In genomic region chr15:68682906-68683490, GRCh38 we compare ENCODE assay signal across 16 cellular contexts.
"Had no signal": no experiment of that assay in that cellular context is flagged by ENCODE, and none has a peak within 500 bp of the region (broad histone marks: within the 10 kb centered on the region; RNA-seq: fewer than 3 reads in every experiment).

No MANE protein-coding gene starts in this region.

- H3K36me3 ChIP-seq: left lung, neutrophil, ovary, prostate gland, thyroid gland had no signal

- H3K4me1 ChIP-seq: body of pancreas, left lung, prostate gland had no signal

- FAIRE-seq: colon had no signal

- H3K27me3 ChIP-seq: body of pancreas, left lung, neutrophil, ovary, thyroid gland had no signal

- H3K27ac ChIP-seq: body of pancreas, left lung, neutrophil, ovary, prostate gland, thyroid gland had no signal

- H3K9me3 ChIP-seq: body of pancreas, left lung, neutrophil, ovary, prostate gland, thyroid gland had no signal

- DNase-seq: activated naive CD4-positive, alpha-beta T cell treated with Interleukin-2 at 50 U/mL for 16 hours; activated naive CD8-positive, alpha-beta T cell treated with anti-CD3 and anti-CD28 coated beads for 36 hours; activated T-cell treated with anti-CD3 and anti-CD28 coated beads, Interleukin-2, amount 50 U/mL, for 24 hours; body of pancreas; central memory CD4-positive, alpha-beta T cell; left lung; naive thymus-derived CD8-positive, alpha-beta T cell; stimulated activated CD4-positive, alpha-beta T cell treated with anti-CD3 and anti-CD28 coated beads, Interleukin-12 subunit alpha, Interleukin-12 subunit beta, amount 100 ng/mL, for 4 hours; stimulated activated CD4-positive, alpha-beta T cell treated with anti-CD3 and anti-CD28 coated beads, Interleukin-4, amount 100 ng/mL, for 4 hours; stimulated activated naive CD8-positive, alpha-beta T cell treated with anti-CD3 and anti-CD28 coated beads, Interleukin-15, Interleukin-2, amounts not matched to agents 100 U/mL and 50 U/mL, for 24 hours; T-cell; thyroid gland had no signal

- H3K4me3 ChIP-seq: body of pancreas, left lung, ovary, prostate gland, thyroid gland had no signal
